In the genomic region with DNA sequence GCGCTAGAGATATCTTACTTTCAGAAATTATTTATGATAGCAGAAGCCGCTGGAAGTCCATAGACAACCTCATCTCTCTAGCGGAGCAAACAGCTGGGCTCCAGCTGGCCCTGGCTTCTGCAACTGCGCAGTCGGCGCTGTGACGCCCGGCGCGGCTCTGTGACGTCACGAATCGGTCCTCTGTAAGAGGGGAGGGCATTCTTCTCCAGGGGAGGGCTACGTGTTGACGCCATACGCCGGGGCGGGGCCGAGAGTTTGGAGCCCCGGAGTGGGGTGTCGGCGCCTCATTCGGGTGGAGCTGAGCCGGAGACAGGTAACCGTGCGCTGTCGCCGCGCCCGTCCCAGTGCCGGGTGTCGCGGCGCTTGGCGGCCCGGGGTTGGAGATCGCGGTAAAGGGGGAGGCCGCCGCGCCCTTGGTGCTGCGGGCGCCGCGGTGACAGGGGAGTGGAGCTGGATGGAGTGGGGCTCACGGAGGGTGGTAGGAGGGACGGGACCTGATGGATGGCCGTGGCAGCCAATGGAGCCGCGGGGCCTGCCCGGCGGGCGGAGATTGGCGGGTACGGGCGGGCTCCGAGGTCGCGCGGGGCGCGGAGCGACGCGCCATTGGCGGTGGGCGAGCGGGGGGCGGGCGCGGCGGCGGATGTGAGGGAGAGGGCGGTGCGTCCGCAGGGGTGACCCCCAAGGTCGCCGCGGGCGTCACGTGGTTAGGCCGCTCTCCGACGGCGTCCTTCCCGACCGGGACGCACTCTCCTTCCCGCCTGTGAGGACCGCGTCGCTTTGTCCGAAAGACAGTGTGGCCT, we compare ENCODE assay signal across 1 cellular context.
TF ChIP-seq lines count a peak whose summit lies in the region.

Gene OGDH (plus strand): TSS at position 287 of the 800 bp plus-strand sequence. CDS start 17,717 bp downstream, outside the sequence.

TF ChIP-seq in HEK293, 187 proteins besides CTCF, POLR2A, EP300 and RAD21 (continued from another document and continues in another):
- TF ChIP-seq, protein P1, sequence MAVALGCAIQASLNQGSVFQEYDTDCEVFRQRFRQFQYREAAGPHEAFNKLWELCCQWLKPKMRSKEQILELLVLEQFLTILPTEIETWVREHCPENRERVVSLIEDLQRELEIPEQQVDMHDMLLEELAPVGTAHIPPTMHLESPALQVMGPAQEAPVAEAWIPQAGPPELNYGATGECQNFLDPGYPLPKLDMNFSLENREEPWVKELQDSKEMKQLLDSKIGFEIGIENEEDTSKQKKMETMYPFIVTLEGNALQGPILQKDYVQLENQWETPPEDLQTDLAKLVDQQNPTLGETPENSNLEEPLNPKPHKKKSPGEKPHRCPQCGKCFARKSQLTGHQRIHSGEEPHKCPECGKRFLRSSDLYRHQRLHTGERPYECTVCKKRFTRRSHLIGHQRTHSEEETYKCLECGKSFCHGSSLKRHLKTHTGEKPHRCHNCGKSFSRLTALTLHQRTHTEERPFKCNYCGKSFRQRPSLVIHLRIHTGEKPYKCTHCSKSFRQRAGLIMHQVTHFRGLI (tag by site-specific recombination; IDR thresholded peaks at IDR 0.05) = peak; percentile 33; the same call in 1 of the 2 replicates
- TF ChIP-seq ZNF596 (tag by site-specific recombination; IDR thresholded peaks at IDR 0.05) = no peak
- TF ChIP-seq ZNF600 (tag by site-specific recombination; IDR thresholded peaks at IDR 0.05) = peak; percentile 79; the same call in 1 of the 2 replicates
- no peak for TF ChIP-seq ZNF677 (tag by site-specific recombination; IDR thresholded peaks at IDR 0.05)
- TF ChIP-seq ZNF707 (tag by site-specific recombination; IDR thresholded peaks at IDR 0.05) = peak; percentile 100
- TF ChIP-seq ZSCAN30 (tag by site-specific recombination; IDR thresholded peaks at IDR 0.05) = peak; percentile 52
- no peak for TF ChIP-seq ZNF48 (tag by site-specific recombination; IDR thresholded peaks at IDR 0.05)
- no peak for TF ChIP-seq RBAK (tag by site-specific recombination; IDR thresholded peaks at IDR 0.05)
- TF ChIP-seq, protein P2, sequence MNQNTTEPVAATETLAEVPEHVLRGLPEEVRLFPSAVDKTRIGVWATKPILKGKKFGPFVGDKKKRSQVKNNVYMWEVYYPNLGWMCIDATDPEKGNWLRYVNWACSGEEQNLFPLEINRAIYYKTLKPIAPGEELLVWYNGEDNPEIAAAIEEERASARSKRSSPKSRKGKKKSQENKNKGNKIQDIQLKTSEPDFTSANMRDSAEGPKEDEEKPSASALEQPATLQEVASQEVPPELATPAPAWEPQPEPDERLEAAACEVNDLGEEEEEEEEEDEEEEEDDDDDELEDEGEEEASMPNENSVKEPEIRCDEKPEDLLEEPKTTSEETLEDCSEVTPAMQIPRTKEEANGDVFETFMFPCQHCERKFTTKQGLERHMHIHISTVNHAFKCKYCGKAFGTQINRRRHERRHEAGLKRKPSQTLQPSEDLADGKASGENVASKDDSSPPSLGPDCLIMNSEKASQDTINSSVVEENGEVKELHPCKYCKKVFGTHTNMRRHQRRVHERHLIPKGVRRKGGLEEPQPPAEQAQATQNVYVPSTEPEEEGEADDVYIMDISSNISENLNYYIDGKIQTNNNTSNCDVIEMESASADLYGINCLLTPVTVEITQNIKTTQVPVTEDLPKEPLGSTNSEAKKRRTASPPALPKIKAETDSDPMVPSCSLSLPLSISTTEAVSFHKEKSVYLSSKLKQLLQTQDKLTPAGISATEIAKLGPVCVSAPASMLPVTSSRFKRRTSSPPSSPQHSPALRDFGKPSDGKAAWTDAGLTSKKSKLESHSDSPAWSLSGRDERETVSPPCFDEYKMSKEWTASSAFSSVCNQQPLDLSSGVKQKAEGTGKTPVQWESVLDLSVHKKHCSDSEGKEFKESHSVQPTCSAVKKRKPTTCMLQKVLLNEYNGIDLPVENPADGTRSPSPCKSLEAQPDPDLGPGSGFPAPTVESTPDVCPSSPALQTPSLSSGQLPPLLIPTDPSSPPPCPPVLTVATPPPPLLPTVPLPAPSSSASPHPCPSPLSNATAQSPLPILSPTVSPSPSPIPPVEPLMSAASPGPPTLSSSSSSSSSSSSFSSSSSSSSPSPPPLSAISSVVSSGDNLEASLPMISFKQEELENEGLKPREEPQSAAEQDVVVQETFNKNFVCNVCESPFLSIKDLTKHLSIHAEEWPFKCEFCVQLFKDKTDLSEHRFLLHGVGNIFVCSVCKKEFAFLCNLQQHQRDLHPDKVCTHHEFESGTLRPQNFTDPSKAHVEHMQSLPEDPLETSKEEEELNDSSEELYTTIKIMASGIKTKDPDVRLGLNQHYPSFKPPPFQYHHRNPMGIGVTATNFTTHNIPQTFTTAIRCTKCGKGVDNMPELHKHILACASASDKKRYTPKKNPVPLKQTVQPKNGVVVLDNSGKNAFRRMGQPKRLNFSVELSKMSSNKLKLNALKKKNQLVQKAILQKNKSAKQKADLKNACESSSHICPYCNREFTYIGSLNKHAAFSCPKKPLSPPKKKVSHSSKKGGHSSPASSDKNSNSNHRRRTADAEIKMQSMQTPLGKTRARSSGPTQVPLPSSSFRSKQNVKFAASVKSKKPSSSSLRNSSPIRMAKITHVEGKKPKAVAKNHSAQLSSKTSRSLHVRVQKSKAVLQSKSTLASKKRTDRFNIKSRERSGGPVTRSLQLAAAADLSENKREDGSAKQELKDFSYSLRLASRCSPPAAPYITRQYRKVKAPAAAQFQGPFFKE (tag by site-specific recombination; IDR thresholded peaks at IDR 0.05; ENCODE audit: borderline replicate concordance) = no peak
- TF ChIP-seq ZSCAN18 (tag by site-specific recombination; IDR thresholded peaks at IDR 0.05) = no peak
- TF ChIP-seq ZNF214 (tag by site-specific recombination; IDR thresholded peaks at IDR 0.05; ENCODE audit: borderline replicate concordance) = no peak
- TF ChIP-seq ZNF132 (tag by site-specific recombination; IDR thresholded peaks at IDR 0.05; ENCODE audit: borderline replicate concordance) = no peak
- no peak for TF ChIP-seq SCRT2 (tag by site-specific recombination; IDR thresholded peaks at IDR 0.05)
- TF ChIP-seq ZFHX2 (tag by site-specific recombination; conservative IDR thresholded peaks at IDR 0.05) = peak; percentile 66
- TF ChIP-seq, protein P3, sequence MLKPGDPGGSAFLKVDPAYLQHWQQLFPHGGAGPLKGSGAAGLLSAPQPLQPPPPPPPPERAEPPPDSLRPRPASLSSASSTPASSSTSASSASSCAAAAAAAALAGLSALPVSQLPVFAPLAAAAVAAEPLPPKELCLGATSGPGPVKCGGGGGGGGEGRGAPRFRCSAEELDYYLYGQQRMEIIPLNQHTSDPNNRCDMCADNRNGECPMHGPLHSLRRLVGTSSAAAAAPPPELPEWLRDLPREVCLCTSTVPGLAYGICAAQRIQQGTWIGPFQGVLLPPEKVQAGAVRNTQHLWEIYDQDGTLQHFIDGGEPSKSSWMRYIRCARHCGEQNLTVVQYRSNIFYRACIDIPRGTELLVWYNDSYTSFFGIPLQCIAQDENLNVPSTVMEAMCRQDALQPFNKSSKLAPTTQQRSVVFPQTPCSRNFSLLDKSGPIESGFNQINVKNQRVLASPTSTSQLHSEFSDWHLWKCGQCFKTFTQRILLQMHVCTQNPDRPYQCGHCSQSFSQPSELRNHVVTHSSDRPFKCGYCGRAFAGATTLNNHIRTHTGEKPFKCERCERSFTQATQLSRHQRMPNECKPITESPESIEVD (tag by site-specific recombination; IDR thresholded peaks at IDR 0.05) = no peak
- peak; percentile 91 for TF ChIP-seq ZNF2 (tag by site-specific recombination; IDR thresholded peaks at IDR 0.05)
- TF ChIP-seq KLF16 (tag by site-specific recombination; IDR thresholded peaks at IDR 0.05) = peak; percentile 82
- no peak for TF ChIP-seq ZNF658 (tag by site-specific recombination; IDR thresholded peaks at IDR 0.05)
- TF ChIP-seq ZNF423 (tag by site-specific recombination; IDR thresholded peaks at IDR 0.05) = no peak
- no peak for TF ChIP-seq ZNF157 (tag by site-specific recombination; IDR thresholded peaks at IDR 0.05)
- no peak; the same call in 1 of the 2 replicates for TF ChIP-seq ZNF777 (tag by site-specific recombination; IDR thresholded peaks at IDR 0.05; ENCODE audit: borderline replicate concordance)
- TF ChIP-seq ZNF155 (tag by site-specific recombination; IDR thresholded peaks at IDR 0.05) = no peak
- no peak for TF ChIP-seq ZNF18 (tag by site-specific recombination; IDR thresholded peaks at IDR 0.05)
- TF ChIP-seq, protein P4, sequence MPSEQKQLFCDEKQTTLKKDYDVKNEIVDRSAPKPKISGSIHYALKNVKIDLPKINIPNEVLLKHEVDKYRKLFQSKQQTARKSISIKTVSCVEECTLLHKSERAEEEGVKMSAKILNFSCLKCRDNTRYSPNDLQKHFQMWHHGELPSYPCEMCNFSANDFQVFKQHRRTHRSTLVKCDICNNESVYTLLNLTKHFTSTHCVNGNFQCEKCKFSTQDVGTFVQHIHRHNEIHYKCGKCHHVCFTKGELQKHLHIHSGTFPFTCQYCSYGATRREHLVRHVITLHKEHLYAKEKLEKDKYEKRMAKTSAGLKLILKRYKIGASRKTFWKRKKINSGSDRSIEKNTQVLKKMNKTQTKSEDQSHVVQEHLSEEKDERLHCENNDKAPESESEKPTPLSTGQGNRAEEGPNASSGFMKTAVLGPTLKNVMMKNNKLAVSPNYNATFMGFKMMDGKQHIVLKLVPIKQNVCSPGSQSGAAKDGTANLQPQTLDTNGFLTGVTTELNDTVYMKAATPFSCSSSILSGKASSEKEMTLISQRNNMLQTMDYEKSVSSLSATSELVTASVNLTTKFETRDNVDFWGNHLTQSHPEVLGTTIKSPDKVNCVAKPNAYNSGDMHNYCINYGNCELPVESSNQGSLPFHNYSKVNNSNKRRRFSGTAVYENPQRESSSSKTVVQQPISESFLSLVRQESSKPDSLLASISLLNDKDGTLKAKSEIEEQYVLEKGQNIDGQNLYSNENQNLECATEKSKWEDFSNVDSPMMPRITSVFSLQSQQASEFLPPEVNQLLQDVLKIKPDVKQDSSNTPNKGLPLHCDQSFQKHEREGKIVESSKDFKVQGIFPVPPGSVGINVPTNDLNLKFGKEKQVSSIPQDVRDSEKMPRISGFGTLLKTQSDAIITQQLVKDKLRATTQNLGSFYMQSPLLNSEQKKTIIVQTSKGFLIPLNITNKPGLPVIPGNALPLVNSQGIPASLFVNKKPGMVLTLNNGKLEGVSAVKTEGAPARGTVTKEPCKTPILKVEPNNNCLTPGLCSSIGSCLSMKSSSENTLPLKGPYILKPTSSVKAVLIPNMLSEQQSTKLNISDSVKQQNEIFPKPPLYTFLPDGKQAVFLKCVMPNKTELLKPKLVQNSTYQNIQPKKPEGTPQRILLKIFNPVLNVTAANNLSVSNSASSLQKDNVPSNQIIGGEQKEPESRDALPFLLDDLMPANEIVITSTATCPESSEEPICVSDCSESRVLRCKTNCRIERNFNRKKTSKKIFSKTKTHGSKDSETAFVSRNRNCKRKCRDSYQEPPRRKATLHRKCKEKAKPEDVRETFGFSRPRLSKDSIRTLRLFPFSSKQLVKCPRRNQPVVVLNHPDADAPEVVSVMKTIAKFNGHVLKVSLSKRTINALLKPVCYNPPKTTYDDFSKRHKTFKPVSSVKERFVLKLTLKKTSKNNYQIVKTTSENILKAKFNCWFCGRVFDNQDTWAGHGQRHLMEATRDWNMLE (tag by site-specific recombination; conservative IDR thresholded peaks at IDR 0.05; ENCODE audit: low read depth) = no peak
- peak; percentile 95 for TF ChIP-seq ZBTB8A (tag by site-specific recombination; IDR thresholded peaks at IDR 0.05)
- TF ChIP-seq IKZF3 (tag by site-specific recombination; IDR thresholded peaks at IDR 0.05) = peak; percentile 60
- TF ChIP-seq GFI1B (tag by site-specific recombination; IDR thresholded peaks at IDR 0.05) = no peak
- peak; percentile 100 for TF ChIP-seq ZNF629 (tag by site-specific recombination; IDR thresholded peaks at IDR 0.05)
- TF ChIP-seq ZNF341 (tag by site-specific recombination; IDR thresholded peaks at IDR 0.05; ENCODE audit: low read depth) = no peak; the same call in 1 of the 2 replicates
- TF ChIP-seq, protein P5, sequence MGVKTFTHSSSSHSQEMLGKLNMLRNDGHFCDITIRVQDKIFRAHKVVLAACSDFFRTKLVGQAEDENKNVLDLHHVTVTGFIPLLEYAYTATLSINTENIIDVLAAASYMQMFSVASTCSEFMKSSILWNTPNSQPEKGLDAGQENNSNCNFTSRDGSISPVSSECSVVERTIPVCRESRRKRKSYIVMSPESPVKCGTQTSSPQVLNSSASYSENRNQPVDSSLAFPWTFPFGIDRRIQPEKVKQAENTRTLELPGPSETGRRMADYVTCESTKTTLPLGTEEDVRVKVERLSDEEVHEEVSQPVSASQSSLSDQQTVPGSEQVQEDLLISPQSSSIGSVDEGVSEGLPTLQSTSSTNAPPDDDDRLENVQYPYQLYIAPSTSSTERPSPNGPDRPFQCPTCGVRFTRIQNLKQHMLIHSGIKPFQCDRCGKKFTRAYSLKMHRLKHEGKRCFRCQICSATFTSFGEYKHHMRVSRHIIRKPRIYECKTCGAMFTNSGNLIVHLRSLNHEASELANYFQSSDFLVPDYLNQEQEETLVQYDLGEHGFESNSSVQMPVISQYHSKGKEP (tag by site-specific recombination; IDR thresholded peaks at IDR 0.05) = 0 out of 2 replicates have a peak, but pooled peaks have one; percentile 4
- TF ChIP-seq ZFP41 (tag by site-specific recombination; IDR thresholded peaks at IDR 0.05; ENCODE audit: borderline replicate concordance) = no peak
- TF ChIP-seq ZNF768 (tag by site-specific recombination; IDR thresholded peaks at IDR 0.05) = no peak
- TF ChIP-seq PRDM1 (tag by site-specific recombination; IDR thresholded peaks at IDR 0.05) = no peak
- no peak for TF ChIP-seq ZNF19 (tag by site-specific recombination; IDR thresholded peaks at IDR 0.05; ENCODE audit: low read depth)
- TF ChIP-seq GLIS1 (tag by site-specific recombination; IDR thresholded peaks at IDR 0.05) = peak; percentile 78
- TF ChIP-seq ZNF521 (tag by site-specific recombination; IDR thresholded peaks at IDR 0.05) = no peak
- 0 out of 2 replicates have a peak, but pooled peaks have one; percentile 18 for TF ChIP-seq EGR2 (tag by site-specific recombination; IDR thresholded peaks at IDR 0.05; ENCODE audit: low read depth)
- 0 out of 2 replicates have a peak, but pooled peaks have one; percentile 47 for TF ChIP-seq ZBTB1 (tag by site-specific recombination; IDR thresholded peaks at IDR 0.05)
- no peak for TF ChIP-seq ZNF791 (tag by site-specific recombination; IDR thresholded peaks at IDR 0.05)
